ENCODE assay signal across 19 cellular contexts in the genomic region with DNA sequence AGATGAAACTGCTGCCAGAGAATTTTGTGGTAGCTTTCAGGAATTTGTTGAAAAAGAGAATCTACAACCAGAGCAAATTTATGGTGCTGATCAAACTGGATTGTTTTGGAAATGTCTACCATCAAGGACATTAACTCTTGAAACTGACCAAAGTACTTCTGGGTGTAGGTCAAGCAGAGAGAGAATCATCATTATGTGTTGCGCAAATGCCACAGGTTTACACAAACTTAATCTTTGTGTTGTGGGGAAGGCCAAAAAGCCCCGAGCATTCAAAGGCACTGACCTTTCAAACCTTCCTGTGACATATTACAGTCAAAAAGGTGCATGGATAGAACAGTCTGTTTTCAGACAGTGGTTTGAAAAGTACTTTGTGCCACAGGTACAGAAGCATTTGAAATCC.
"Had no signal": no experiment of that assay in that cellular context is flagged by ENCODE, and none has a peak within 500 bp of the region (broad histone marks: within the 10 kb centered on the region; RNA-seq: fewer than 3 reads in every experiment).

No MANE protein-coding gene starts in this region.

- H3K27me3 ChIP-seq: sigmoid colon, transverse colon, vagina had no signal

- DNase-seq: activated CD4-positive, alpha-beta T cell treated with anti-CD3 and anti-CD28 coated beads, Interleukin-2, amount 50 U/mL, for 1 hour; activated gamma-delta T cell treated with Interleukin-2 at 50 U/mL for 16 hours; activated T-cell treated with anti-CD3 and anti-CD28 coated beads, Interleukin-2, amount 50 U/mL, for 1 hour; aorta; brain microvascular endothelial cell; caudate nucleus; effector CD4-positive, alpha-beta T cell; kidney glomerular epithelial cell; left ventricle myocardium inferior; occipital lobe; posterior cingulate gyrus; sigmoid colon; stimulated activated CD4-positive, alpha-beta T cell treated with anti-CD3 and anti-CD28 coated beads, Interleukin-15, amount 100 ng/mL, for 24 hours; stimulated activated CD8-positive, alpha-beta memory T cell treated with anti-CD3 and anti-CD28 coated beads, Interleukin-4, amount 100 ng/mL, for 48 hours; stimulated activated naive B cell treated with anti-CD40 and anti-IgM and Interleukin-4, amounts not matched to agents 10 μg/mL and 1 μg/mL and 100 μg/mL, for 72 hours; transverse colon had no signal

- H3K4me3 Mint-ChIP-seq: activated naive CD4-positive, alpha-beta T cell treated with anti-CD3 and anti-CD28 coated beads, Interleukin-2, amount 50 U/mL, for 24 hours; dendritic cell treated with granulocyte-macrophage colony-stimulating factor and Interleukin-4, amounts not matched to agents 40 ng/mL and 50 ng/mL, for 4 days; stimulated activated naive B cell treated with anti-CD40 and anti-IgM and Interleukin-4, amounts not matched to agents 10 μg/mL and 1 μg/mL and 100 μg/mL, for 72 hours had no signal

- H3K9me3 ChIP-seq: sigmoid colon, transverse colon, vagina had no signal

- H3K36me3 ChIP-seq: brain microvascular endothelial cell, left ventricle myocardium inferior, sigmoid colon, transverse colon, vagina had no signal

- H3K27ac Mint-ChIP-seq: activated naive CD4-positive, alpha-beta T cell treated with anti-CD3 and anti-CD28 coated beads, Interleukin-2, amount 50 U/mL, for 24 hours; dendritic cell treated with granulocyte-macrophage colony-stimulating factor and Interleukin-4, amounts not matched to agents 40 ng/mL and 50 ng/mL, for 4 days; stimulated activated naive B cell treated with anti-CD40 and anti-IgM and Interleukin-4, amounts not matched to agents 10 μg/mL and 1 μg/mL and 100 μg/mL, for 72 hours had no signal

- H3K4me3 ChIP-seq: left ventricle myocardium inferior, sigmoid colon, transverse colon, vagina had no signal

- H3K9me3 Mint-ChIP-seq: dendritic cell treated with granulocyte-macrophage colony-stimulating factor and Interleukin-4, amounts not matched to agents 40 ng/mL and 50 ng/mL, for 4 days had no signal

- ATAC-seq: stimulated activated naive B cell treated with anti-CD40 and anti-IgM and Interleukin-4, amounts not matched to agents 10 μg/mL and 1 μg/mL and 100 μg/mL, for 72 hours had no signal

- H3K27ac ChIP-seq: brain microvascular endothelial cell, left ventricle myocardium inferior, sigmoid colon, transverse colon, vagina had no signal
